Comparison of ENCODE assay signal across 22 cellular contexts in the genomic region with DNA sequence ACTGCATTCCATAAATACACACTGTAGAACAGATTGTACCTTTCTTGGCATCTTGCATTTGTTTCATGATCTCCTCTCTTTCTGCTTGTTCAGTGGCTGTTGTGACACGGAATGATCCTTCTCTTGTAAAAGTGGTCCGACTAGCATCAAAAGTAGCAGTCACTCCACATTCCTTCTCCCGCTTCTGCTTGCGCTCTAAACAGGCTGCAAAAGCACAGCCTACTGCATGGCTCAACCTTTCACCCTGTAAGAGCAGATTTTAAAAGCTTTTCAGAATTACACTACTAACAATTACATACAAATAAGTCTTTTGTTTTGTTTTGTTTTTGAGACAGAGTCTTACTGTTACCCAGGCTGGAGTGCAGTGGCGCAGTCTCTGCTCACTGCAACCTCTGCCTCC. TPM values are rescaled to one million over a fixed set of nuclear protein-coding genes. Genes with fewer than 3 reads are reported as not detected.
DNase-seq lines count a peak whose midpoint lies in the region; ATAC-seq and TF ChIP-seq lines count a peak whose summit lies in the region.
"Had no signal": no experiment of that assay in that cellular context is flagged by ENCODE, and none has a peak within 500 bp of the region (broad histone marks: within the 10 kb centered on the region; RNA-seq: fewer than 3 reads in every experiment).

No MANE protein-coding gene starts in this region.

- no peak overlapping the region for H3T11ph ChIP-seq in H9 (ENCODE audit: low read length)

- H3K27ac ChIP-seq in H9 (ENCODE audit: insufficient read length, low read depth, low read length) (no peak overlapping the region), VCaP (peak overlapping the region; percentile 58), thyroid gland (peak overlapping the region in 1 of 3 donors; percentile 38)

- no peak for ATAC-seq in GM18873 (IDR thresholded peaks at IDR 0.05; ENCODE audit: low FRiP score, unreplicated experiment)
- no peak for ATAC-seq in HG03432 (IDR thresholded peaks at IDR 0.05; ENCODE audit: unreplicated experiment)
- ATAC-seq: GM12878 had no signal

- no peak overlapping the region for H4K91ac ChIP-seq in H9 (ENCODE audit: insufficient read length, low read depth, low read length)

- no peaks in the 10 kb centered on the region for H3K23me2 ChIP-seq in H9 (ENCODE audit: insufficient read length, low read depth, low read length, poor library complexity, severe bottlenecking)

- H2BK120ac ChIP-seq in H9 (ENCODE audit: low read depth, low read length, poor library complexity, severe bottlenecking) = no peak overlapping the region

- no peak overlapping the region for H3K56ac ChIP-seq in H9 (ENCODE audit: insufficient read length, low read depth, low read length)

- H3K79me1 ChIP-seq in H9 (ENCODE audit: insufficient read depth, low read depth, low read length, poor library complexity, severe bottlenecking) = no peaks in the 10 kb centered on the region

- no peak overlapping the region for H4K8ac ChIP-seq in H9 (replicated peaks; ENCODE audit: insufficient read length, low read depth, low read length)

- no peaks in the 10 kb centered on the region for H3K9me3 ChIP-seq in H9 (ENCODE audit: control insufficient read depth, low read depth, low read length)
- no peaks in the 10 kb centered on the region for H3K9me3 ChIP-seq in thyroid gland
- H3K9me3 ChIP-seq: BE2C had no signal

- no peaks in the 10 kb centered on the region for H3K27me3 ChIP-seq in H9 (ENCODE audit: insufficient read depth, low read length)
- no peaks in the 10 kb centered on the region for H3K27me3 ChIP-seq in thyroid gland
- H3K27me3 ChIP-seq: BE2C had no signal

- no peak overlapping the region for H3K4ac ChIP-seq in H9 (ENCODE audit: low read depth, low read length)

- WGBS in H9 (ENCODE audit: extremely low coverage, insufficient read length, low lambda C conversion rate) = no CpG with 5 or more reads among the region's 5 CpGs
- WGBS in thyroid gland, 2 donors = 64 to 71% methylated on average over 5 of the region's 5 CpGs

- H3K18ac ChIP-seq in H9 (ENCODE audit: insufficient read length, low read depth, low read length) = no peak overlapping the region

- H3K23ac ChIP-seq in H9 (ENCODE audit: insufficient read length, low read depth, low read length) = no peak overlapping the region

- TF ChIP-seq POLR2A in thyroid gland (IDR thresholded peaks at IDR 0.05) = no peak

- intact Hi-C loops in thyroid gland (cut with DNase I) = no loop called here

- peak overlapping the region; percentile 26 for H3K4me2 ChIP-seq in H9 (ENCODE audit: insufficient read depth, insufficient read length, low read length)

- no peak overlapping the region for H3K14ac ChIP-seq in H9 (ENCODE audit: insufficient read depth, low read length)

- H3K4me1 ChIP-seq in H9 (ENCODE audit: insufficient read depth, low read length) (peaks cover 14% of the 10 kb centered on the region; the same call in 1 of the 2 replicates), thyroid gland (peaks cover 0 to 10% of the 10 kb centered on the region in 2 donors)
- H3K4me1 ChIP-seq: BE2C had no signal

- no peak overlapping the region for H2BK12ac ChIP-seq in H9 (ENCODE audit: insufficient read length, low read depth, low read length)

- no peak for TF ChIP-seq CTCF in H9 (conservative IDR thresholded peaks at IDR 0.05)
- no peak for TF ChIP-seq CTCF in VCaP (conservative IDR thresholded peaks at IDR 0.05)
- TF ChIP-seq CTCF in thyroid gland (IDR thresholded peaks at IDR 0.05) = no peak

- no peak overlapping the region for H4K5ac ChIP-seq in H9 (ENCODE audit: insufficient read length, low read depth, low read length)

- peak overlapping the region in 2 of 3 experiments; percentile 24 to 80; a peak in 4 of 7 replicates for H3K27ac Mint-ChIP-seq in H9
- H3K27ac Mint-ChIP-seq: CD4-positive, CD25-positive, alpha-beta regulatory T cell had no signal

- no peak overlapping the region for H2BK20ac ChIP-seq in H9 (ENCODE audit: low read depth, low read length, poor library complexity, severe bottlenecking)

- H4K20me1 ChIP-seq in H9 (ENCODE audit: control insufficient read depth, insufficient read depth, insufficient read length) = no peaks in the 10 kb centered on the region

- no peaks in the 10 kb centered on the region for H3K79me2 ChIP-seq in H9 (ENCODE audit: insufficient read depth, low read length)

- H2BK5ac ChIP-seq in H9 (ENCODE audit: insufficient read length, low read length) = no peak overlapping the region

- no peak overlapping the region for H2BK15ac ChIP-seq in H9 (ENCODE audit: low read depth, low read length)

- DNase-seq in H9 (no peak), islet precursor cell (peak; percentile 79), thyroid gland (peak; percentile 48 to 51), NCI-H187 (lab: John Stamatoyannopoulos, UW) (no peak), superior temporal gyrus (ENCODE audit: extremely low spot score) (no peak)
- DNase-seq: BE2C; CD4-positive, CD25-positive, alpha-beta regulatory T cell; DMS79; KG1; NCI-H1092 treated with DMSO at 0.1 percent for 48 hours; NCI-H1436 treated with DMSO at 0.1 percent for 48 hours; NCI-H2029; NCI-H226; NCI-H524; NCI-H774; NK-92 treated with Interleukin-12 subunit alpha and Interleukin-12 subunit beta, amount 100 ng/mL, for 24 hours; SIG-M5 had no signal

- H3K36me3 ChIP-seq in thyroid gland = peaks cover 14 to 23% of the 10 kb centered on the region in 2 donors

- H3K4me3 Mint-ChIP-seq in H9 = peak overlapping the region in 1 of 2 experiments; percentile 38; a peak in 3 of 5 replicates
- H3K4me3 Mint-ChIP-seq: CD4-positive, CD25-positive, alpha-beta regulatory T cell had no signal

- no peak overlapping the region for H3K9ac ChIP-seq in H9 (ENCODE audit: extremely low read depth, insufficient read length, low read length)

- no peaks in the 10 kb centered on the region for H3K9me3 Mint-ChIP-seq in H9
- H3K9me3 Mint-ChIP-seq: CD4-positive, CD25-positive, alpha-beta regulatory T cell had no signal

- H2AK5ac ChIP-seq in H9 (ENCODE audit: insufficient read length, low read length) = no peak overlapping the region

- no peaks in the 10 kb centered on the region for H3K27me3 Mint-ChIP-seq in H9 (ENCODE audit: low read depth)
- H3K27me3 Mint-ChIP-seq: CD4-positive, CD25-positive, alpha-beta regulatory T cell had no signal

- H3K4me1 Mint-ChIP-seq in H9 = peaks cover 55 to 66% of the 10 kb centered on the region in 2 experiments

- H2AFZ ChIP-seq in H9 (ENCODE audit: low read length) = no peak overlapping the region

- no peak overlapping the region for H3K4me3 ChIP-seq in thyroid gland (replicated peaks in 1 of 3)
- H3K4me3 ChIP-seq: GM12878 had no signal

- peaks cover 3 to 26% (median 23%) of the 10 kb centered on the region in 3 experiments; a peak in 6 of 7 replicates for H3K36me3 Mint-ChIP-seq in H9 (ENCODE audit: insufficient read depth in 1 of 3, low read depth in 3 of 3)

RNA-seq across cellular contexts. Expression of a gene that starts 49.8 kb away (rescaled TPM):
- total RNA-seq in H9 (2021) (6.9 and 8.5 TPM in 2 replicates), thyroid gland (10 to 100 TPM; 23.2 to 82.8 (median 48.4) TPM)
- total RNA-seq: CD4-positive, CD25-positive, alpha-beta regulatory T cell; H4 had no signal

Comparison
In these comparisons a context has a peak if more than half of its experiments do, and no peak if none do; other contexts are left out.
1. DNase-seq: peak in islet precursor cell (single experiment) and thyroid gland (2 of 2); none in H9 (single experiment), NCI-H187 (0 of 2) and superior temporal gyrus (single experiment).